In genomic region chr17:80147035-80147939, GRCh38 we compare ENCODE assay signal across 1 cellular context.
TF ChIP-seq lines count a peak whose summit lies in the region.

EIF4A3 (minus strand) TSS chr17:80147128; CDS start chr17:80146961, 167 bp downstream.

TF ChIP-seq in WTC11, 78 proteins besides CTCF, POLR2A, EP300 and RAD21 (continued from another document and continues in another):
- TF ChIP-seq AFF4 (CRISPR knock-in tag; IDR thresholded peaks at IDR 0.05; ENCODE audit: borderline replicate concordance) (no peak), KAT7 (CRISPR knock-in tag; IDR thresholded peaks at IDR 0.05; ENCODE audit: borderline replicate concordance) (no peak; the same call in none of the 2 replicates), ZBTB43 (CRISPR knock-in tag; IDR thresholded peaks at IDR 0.05) (no peak), NFATC4 (CRISPR knock-in tag; IDR thresholded peaks at IDR 0.05) (no peak), NFYB (CRISPR knock-in tag; conservative IDR thresholded peaks at IDR 0.05; ENCODE audit: low read depth) (no peak), HMGXB4 (CRISPR knock-in tag; IDR thresholded peaks at IDR 0.05) (peak; percentile 83), NR2C2 (CRISPR knock-in tag; IDR thresholded peaks at IDR 0.05) (no peak), FOXP1 (CRISPR knock-in tag; IDR thresholded peaks at IDR 0.05; ENCODE audit: borderline replicate concordance) (peak; percentile 65; the same call in 1 of the 2 replicates), SMAD4 (CRISPR knock-in tag; IDR thresholded peaks at IDR 0.05) (no peak), TCF7 (CRISPR knock-in tag; IDR thresholded peaks at IDR 0.05; ENCODE audit: low read depth) (no peak; the same call in 1 of the 2 replicates), IRF2 (CRISPR knock-in tag; IDR thresholded peaks at IDR 0.05; ENCODE audit: borderline replicate concordance, low read depth) (no peak), EMX1 (CRISPR knock-in tag; IDR thresholded peaks at IDR 0.05) (no peak), JUN (CRISPR knock-in tag; IDR thresholded peaks at IDR 0.05) (no peak), MXD4 (CRISPR knock-in tag; IDR thresholded peaks at IDR 0.05; ENCODE audit: borderline replicate concordance) (no peak), SP1 (CRISPR knock-in tag; conservative IDR thresholded peaks at IDR 0.05) (peak; percentile 99), CREB1 (CRISPR knock-in tag; IDR thresholded peaks at IDR 0.05) (peak; percentile 60; the same call in 1 of the 2 replicates), ZSCAN18 (CRISPR knock-in tag; IDR thresholded peaks at IDR 0.05) (no peak), IRF1 (CRISPR knock-in tag; IDR thresholded peaks at IDR 0.05) (no peak), JAZF1 (CRISPR knock-in tag; IDR thresholded peaks at IDR 0.05) (no peak), ZNF121 (CRISPR knock-in tag; IDR thresholded peaks at IDR 0.05) (peak; percentile 83), ZNF317 (CRISPR knock-in tag; IDR thresholded peaks at IDR 0.05; ENCODE audit: borderline replicate concordance, low read depth) (no peak), OVOL2 (CRISPR knock-in tag; IDR thresholded peaks at IDR 0.05; ENCODE audit: borderline replicate concordance) (no peak), FOXJ3 (CRISPR knock-in tag; IDR thresholded peaks at IDR 0.05; ENCODE audit: borderline replicate concordance) (no peak), ZBTB21 (CRISPR knock-in tag; IDR thresholded peaks at IDR 0.05; ENCODE audit: borderline replicate concordance) (peak; percentile 91; the same call in 1 of the 2 replicates), PREB (CRISPR knock-in tag; IDR thresholded peaks at IDR 0.05; ENCODE audit: borderline replicate concordance) (no peak), ELF4 (CRISPR knock-in tag; IDR thresholded peaks at IDR 0.05; ENCODE audit: low read depth) (no peak), ZNF263 (CRISPR knock-in tag; IDR thresholded peaks at IDR 0.05; ENCODE audit: low read depth) (peak; percentile 44; the same call in 1 of the 2 replicates), STAT6 (CRISPR knock-in tag; conservative IDR thresholded peaks at IDR 0.05; ENCODE audit: low read depth) (0 out of 2 replicates have a peak, but pooled peaks have one; percentile 13), NR3C1 (CRISPR knock-in tag; conservative IDR thresholded peaks at IDR 0.05; ENCODE audit: low read depth) (no peak), ZNF423 (CRISPR knock-in tag; IDR thresholded peaks at IDR 0.05) (no peak), NFE2L1 (CRISPR knock-in tag; IDR thresholded peaks at IDR 0.05) (no peak; the same call in 1 of the 2 replicates), ZNF416 (CRISPR knock-in tag; IDR thresholded peaks at IDR 0.05) (no peak), ATF1 (CRISPR knock-in tag; IDR thresholded peaks at IDR 0.05) (no peak; the same call in 1 of the 2 replicates), USF1 (CRISPR knock-in tag; IDR thresholded peaks at IDR 0.05) (peak; percentile 91), ZNF425 (CRISPR knock-in tag; conservative IDR thresholded peaks at IDR 0.05) (no peak), RORB (CRISPR knock-in tag; IDR thresholded peaks at IDR 0.05) (no peak), ERG (CRISPR knock-in tag; IDR thresholded peaks at IDR 0.05) (no peak), ZNF281 (CRISPR knock-in tag; IDR thresholded peaks at IDR 0.05) (no peak)
